1 cellular context compared by ENCODE assay signal in the genomic region with DNA sequence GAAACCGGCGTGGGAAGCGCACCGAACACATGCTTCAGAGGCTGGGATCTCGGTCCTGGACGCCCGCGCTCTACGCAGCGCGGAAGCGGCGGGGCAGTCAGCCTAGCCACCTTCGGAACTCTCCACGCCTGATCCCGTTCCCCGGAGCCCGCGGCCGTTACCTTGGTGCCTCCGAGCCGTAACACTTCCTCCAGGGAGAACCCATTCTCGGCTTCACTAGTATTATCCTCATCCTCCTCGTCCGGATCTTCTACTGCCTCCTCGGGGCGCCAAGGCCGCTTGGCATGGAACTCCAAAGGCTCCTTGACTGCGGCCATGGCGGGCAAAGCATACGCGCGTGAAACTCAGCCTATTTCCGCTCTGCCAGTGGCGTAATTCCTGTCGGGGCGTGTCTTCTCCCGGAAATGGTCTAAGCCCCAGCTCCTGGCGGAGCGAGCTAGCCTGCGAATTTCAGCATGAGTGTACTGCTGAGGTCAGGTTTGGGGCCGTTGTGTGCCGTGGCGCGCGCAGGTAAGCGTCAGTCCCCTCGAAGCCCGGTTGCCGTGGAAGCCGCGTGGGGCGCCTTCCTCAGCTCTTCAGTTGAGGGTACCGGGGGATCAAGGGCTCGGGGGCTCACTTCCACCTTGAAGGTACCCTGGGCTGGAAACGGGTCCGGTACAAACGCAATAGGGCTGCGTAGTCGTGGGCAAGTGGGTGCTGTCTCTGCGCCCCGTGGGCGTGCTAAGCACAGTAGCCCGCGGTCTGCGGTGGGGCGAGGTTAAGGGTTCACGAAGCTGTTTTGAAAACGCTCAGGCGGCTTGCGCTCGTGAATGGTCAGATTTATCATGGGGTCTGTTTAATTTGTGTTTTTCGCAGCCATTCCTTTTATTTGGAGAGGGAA.
TF ChIP-seq lines count a peak whose summit lies in the region.

A gene with protein sequence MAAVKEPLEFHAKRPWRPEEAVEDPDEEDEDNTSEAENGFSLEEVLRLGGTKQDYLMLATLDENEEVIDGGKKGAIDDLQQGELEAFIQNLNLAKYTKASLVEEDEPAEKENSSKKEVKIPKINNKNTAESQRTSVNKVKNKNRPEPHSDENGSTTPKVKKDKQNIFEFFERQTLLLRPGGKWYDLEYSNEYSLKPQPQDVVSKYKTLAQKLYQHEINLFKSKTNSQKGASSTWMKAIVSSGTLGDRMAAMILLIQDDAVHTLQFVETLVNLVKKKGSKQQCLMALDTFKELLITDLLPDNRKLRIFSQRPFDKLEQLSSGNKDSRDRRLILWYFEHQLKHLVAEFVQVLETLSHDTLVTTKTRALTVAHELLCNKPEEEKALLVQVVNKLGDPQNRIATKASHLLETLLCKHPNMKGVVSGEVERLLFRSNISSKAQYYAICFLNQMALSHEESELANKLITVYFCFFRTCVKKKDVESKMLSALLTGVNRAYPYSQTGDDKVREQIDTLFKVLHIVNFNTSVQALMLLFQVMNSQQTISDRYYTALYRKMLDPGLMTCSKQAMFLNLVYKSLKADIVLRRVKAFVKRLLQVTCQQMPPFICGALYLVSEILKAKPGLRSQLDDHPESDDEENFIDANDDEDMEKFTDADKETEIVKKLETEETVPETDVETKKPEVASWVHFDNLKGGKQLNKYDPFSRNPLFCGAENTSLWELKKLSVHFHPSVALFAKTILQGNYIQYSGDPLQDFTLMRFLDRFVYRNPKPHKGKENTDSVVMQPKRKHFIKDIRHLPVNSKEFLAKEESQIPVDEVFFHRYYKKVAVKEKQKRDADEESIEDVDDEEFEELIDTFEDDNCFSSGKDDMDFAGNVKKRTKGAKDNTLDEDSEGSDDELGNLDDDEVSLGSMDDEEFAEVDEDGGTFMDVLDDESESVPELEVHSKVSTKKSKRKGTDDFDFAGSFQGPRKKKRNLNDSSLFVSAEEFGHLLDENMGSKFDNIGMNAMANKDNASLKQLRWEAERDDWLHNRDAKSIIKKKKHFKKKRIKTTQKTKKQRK (minus strand): TSS at position 346 of the 880 bp plus-strand sequence. CDS start 29 bp downstream, at position 317.
A gene with protein sequence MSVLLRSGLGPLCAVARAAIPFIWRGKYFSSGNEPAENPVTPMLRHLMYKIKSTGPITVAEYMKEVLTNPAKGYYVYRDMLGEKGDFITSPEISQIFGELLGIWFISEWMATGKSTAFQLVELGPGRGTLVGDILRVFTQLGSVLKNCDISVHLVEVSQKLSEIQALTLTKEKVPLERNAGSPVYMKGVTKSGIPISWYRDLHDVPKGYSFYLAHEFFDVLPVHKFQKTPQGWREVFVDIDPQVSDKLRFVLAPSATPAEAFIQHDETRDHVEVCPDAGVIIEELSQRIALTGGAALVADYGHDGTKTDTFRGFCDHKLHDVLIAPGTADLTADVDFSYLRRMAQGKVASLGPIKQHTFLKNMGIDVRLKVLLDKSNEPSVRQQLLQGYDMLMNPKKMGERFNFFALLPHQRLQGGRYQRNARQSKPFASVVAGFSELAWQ (plus strand): TSS at position 408 of the 880 bp plus-strand sequence. CDS start 48 bp downstream, at position 456.

TF ChIP-seq in GM12878, 131 proteins besides CTCF, POLR2A, EP300 and RAD21 (continued from another document):
- 0 out of 2 replicates have a peak, but pooled peaks have one; percentile 71 for TF ChIP-seq ASH2L (IDR thresholded peaks at IDR 0.05; ENCODE audit: borderline replicate concordance, low read depth)
- TF ChIP-seq, protein P1, sequence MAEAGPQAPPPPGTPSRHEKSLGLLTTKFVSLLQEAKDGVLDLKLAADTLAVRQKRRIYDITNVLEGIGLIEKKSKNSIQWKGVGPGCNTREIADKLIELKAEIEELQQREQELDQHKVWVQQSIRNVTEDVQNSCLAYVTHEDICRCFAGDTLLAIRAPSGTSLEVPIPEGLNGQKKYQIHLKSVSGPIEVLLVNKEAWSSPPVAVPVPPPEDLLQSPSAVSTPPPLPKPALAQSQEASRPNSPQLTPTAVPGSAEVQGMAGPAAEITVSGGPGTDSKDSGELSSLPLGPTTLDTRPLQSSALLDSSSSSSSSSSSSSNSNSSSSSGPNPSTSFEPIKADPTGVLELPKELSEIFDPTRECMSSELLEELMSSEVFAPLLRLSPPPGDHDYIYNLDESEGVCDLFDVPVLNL (IDR thresholded peaks at IDR 0.05; ENCODE audit: low read depth, low read length): peak; percentile 32; the same call in 1 of the 2 replicates
- TF ChIP-seq, protein P2, sequence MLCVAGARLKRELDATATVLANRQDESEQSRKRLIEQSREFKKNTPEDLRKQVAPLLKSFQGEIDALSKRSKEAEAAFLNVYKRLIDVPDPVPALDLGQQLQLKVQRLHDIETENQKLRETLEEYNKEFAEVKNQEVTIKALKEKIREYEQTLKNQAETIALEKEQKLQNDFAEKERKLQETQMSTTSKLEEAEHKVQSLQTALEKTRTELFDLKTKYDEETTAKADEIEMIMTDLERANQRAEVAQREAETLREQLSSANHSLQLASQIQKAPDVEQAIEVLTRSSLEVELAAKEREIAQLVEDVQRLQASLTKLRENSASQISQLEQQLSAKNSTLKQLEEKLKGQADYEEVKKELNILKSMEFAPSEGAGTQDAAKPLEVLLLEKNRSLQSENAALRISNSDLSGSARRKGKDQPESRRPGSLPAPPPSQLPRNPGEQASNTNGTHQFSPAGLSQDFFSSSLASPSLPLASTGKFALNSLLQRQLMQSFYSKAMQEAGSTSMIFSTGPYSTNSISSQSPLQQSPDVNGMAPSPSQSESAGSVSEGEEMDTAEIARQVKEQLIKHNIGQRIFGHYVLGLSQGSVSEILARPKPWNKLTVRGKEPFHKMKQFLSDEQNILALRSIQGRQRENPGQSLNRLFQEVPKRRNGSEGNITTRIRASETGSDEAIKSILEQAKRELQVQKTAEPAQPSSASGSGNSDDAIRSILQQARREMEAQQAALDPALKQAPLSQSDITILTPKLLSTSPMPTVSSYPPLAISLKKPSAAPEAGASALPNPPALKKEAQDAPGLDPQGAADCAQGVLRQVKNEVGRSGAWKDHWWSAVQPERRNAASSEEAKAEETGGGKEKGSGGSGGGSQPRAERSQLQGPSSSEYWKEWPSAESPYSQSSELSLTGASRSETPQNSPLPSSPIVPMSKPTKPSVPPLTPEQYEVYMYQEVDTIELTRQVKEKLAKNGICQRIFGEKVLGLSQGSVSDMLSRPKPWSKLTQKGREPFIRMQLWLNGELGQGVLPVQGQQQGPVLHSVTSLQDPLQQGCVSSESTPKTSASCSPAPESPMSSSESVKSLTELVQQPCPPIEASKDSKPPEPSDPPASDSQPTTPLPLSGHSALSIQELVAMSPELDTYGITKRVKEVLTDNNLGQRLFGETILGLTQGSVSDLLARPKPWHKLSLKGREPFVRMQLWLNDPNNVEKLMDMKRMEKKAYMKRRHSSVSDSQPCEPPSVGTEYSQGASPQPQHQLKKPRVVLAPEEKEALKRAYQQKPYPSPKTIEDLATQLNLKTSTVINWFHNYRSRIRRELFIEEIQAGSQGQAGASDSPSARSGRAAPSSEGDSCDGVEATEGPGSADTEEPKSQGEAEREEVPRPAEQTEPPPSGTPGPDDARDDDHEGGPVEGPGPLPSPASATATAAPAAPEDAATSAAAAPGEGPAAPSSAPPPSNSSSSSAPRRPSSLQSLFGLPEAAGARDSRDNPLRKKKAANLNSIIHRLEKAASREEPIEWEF (IDR thresholded peaks at IDR 0.05; ENCODE audit: insufficient replicate concordance, low read depth, low read length): peak; percentile 17
- 0 out of 2 replicates have a peak, but pooled peaks have one; percentile 58 for TF ChIP-seq ZSCAN29 (IDR thresholded peaks at IDR 0.05)
- TF ChIP-seq GABPA (IDR thresholded peaks at IDR 0.05; ENCODE audit: low read depth): peak; percentile 94
- peak; percentile 96 for TF ChIP-seq YY1 (IDR thresholded peaks at IDR 0.05; ENCODE audit: low read depth, low read length)
- peak; percentile 42; the same call in 1 of the 2 replicates for TF ChIP-seq TCF12 (IDR thresholded peaks at IDR 0.05; ENCODE audit: low read depth, low read length)
- peak; percentile 98 for TF ChIP-seq PML (IDR thresholded peaks at IDR 0.05; ENCODE audit: low read length)
- peak in 1 of 2 experiments; percentile 2; a peak in 2 of 4 replicates for TF ChIP-seq BHLHE40 (IDR thresholded peaks at IDR 0.05; ENCODE audit: borderline replicate concordance in 1 of 2, low read depth in 2 of 2, low read length in 1 of 2)
- TF ChIP-seq RUNX3 (IDR thresholded peaks at IDR 0.05; ENCODE audit: low read length): peak; percentile 88
- no peak for TF ChIP-seq TARDBP (IDR thresholded peaks at IDR 0.05; ENCODE audit: borderline replicate concordance)
- peak; percentile 8 for TF ChIP-seq SIX5 (IDR thresholded peaks at IDR 0.05; ENCODE audit: low read depth, low read length, severe bottlenecking)
- peak; percentile 69; the same call in 1 of the 2 replicates for TF ChIP-seq TBL1XR1 (IDR thresholded peaks at IDR 0.05; ENCODE audit: low read depth, low read length)
- TF ChIP-seq MXI1 (IDR thresholded peaks at IDR 0.05; ENCODE audit: low read depth, low read length): peak; percentile 94
- peak; percentile 64 to 74 for TF ChIP-seq IKZF2 (IDR thresholded peaks at IDR 0.05)
- TF ChIP-seq SMAD5 (IDR thresholded peaks at IDR 0.05; ENCODE audit: low read depth): peak; percentile 96
- peak; percentile 23; the same call in 1 of the 2 replicates for TF ChIP-seq ZNF207 (IDR thresholded peaks at IDR 0.05; ENCODE audit: borderline replicate concordance)
- TF ChIP-seq MYC (IDR thresholded peaks at IDR 0.05; ENCODE audit: insufficient read depth, insufficient read length, insufficient replicate concordance, low read length, severe bottlenecking): peak; percentile 57
- TF ChIP-seq HCFC1 (IDR thresholded peaks at IDR 0.05; ENCODE audit: low read length): peak; percentile 59
- peak; percentile 24; the same call in 1 of the 2 replicates for TF ChIP-seq JUNB (IDR thresholded peaks at IDR 0.05)
